In genomic region chr12:51970904-51971646, GRCh38 we compare ENCODE assay signal across 8 cellular contexts. TPM values are rescaled to one million over a fixed set of nuclear protein-coding genes. Genes with fewer than 3 reads are reported as not detected.
A peak's percentile ranks its signal among the peaks of the same experiment; 100 is the strongest.
DNase-seq lines count a peak whose midpoint lies in the region; ATAC-seq, FAIRE-seq and TF ChIP-seq lines count a peak whose summit lies in the region.

No MANE protein-coding gene starts in this region.

- H4K20me1 ChIP-seq in OCI-LY3 (ENCODE audit: insufficient read depth, low read length) (peaks cover 94% of the 10 kb centered on the region), astrocyte (ENCODE audit: insufficient read depth, low read length) (peaks cover 28% of the 10 kb centered on the region)

- peaks cover 0 to 63% (median 37%) of the 10 kb centered on the region in 9 donors for H3K4me1 ChIP-seq in heart right ventricle
- H3K4me1 ChIP-seq in heart left ventricle: peaks cover 7 to 62% (median 32%) of the 10 kb centered on the region in 12 donors
- peaks cover 35% of the 10 kb centered on the region for H3K4me1 ChIP-seq in OCI-LY3 (ENCODE audit: low read length)
- H3K4me1 ChIP-seq in astrocyte (ENCODE audit: insufficient read depth, low read length): peaks cover 60% of the 10 kb centered on the region
- peaks cover 28 to 45% of the 10 kb centered on the region in 2 donors for H3K4me1 ChIP-seq in thyroid gland

- no peaks in the 10 kb centered on the region for H3K79me2 ChIP-seq in OCI-LY3 (ENCODE audit: low read length)
- H3K79me2 ChIP-seq in astrocyte (ENCODE audit: insufficient read depth, low read length): peaks cover 58% of the 10 kb centered on the region

- ATAC-seq in heart right ventricle (no peak), heart left ventricle (no peak), HG02759 (IDR thresholded peaks at IDR 0.05; ENCODE audit: unreplicated experiment) (peak; percentile 92), memory B cell (ENCODE audit: low read depth) (peak; percentile 94)

- no peaks in the 10 kb centered on the region for H3K9me3 ChIP-seq in heart right ventricle
- H3K9me3 ChIP-seq in heart left ventricle: no peaks in the 10 kb centered on the region
- H3K9me3 ChIP-seq in OCI-LY3 (ENCODE audit: insufficient read depth, low read length): no peaks in the 10 kb centered on the region
- H3K9me3 ChIP-seq in astrocyte (ENCODE audit: insufficient read depth, low read depth, low read length): no peaks in the 10 kb centered on the region
- no peaks in the 10 kb centered on the region for H3K9me3 ChIP-seq in thyroid gland

- no peak for TF ChIP-seq POLR2A in heart left ventricle (IDR thresholded peaks at IDR 0.05)
- no peak for TF ChIP-seq POLR2A in thyroid gland (IDR thresholded peaks at IDR 0.05)

- peak in 6 of 9 donors; percentile 18 to 58 (median 31) for TF ChIP-seq CTCF in heart right ventricle (IDR thresholded peaks at IDR 0.05)
- TF ChIP-seq CTCF in heart left ventricle (IDR thresholded peaks at IDR 0.05): peak in 5 of 12 donors; percentile 24 to 34 (median 28)
- peak; percentile 94 for TF ChIP-seq CTCF in OCI-LY3 (IDR thresholded peaks at IDR 0.05; ENCODE audit: low read depth, low read length)
- TF ChIP-seq CTCF in astrocyte (IDR thresholded peaks at IDR 0.05; ENCODE audit: insufficient read depth, low read depth, low read length): peak; percentile 75
- peak in 2 of 6 experiments; percentile 9 to 39 for TF ChIP-seq CTCF in thyroid gland (IDR thresholded peaks at IDR 0.05)

- H3K27ac ChIP-seq in heart right ventricle (peak overlapping the region in 1 of 10 donors; percentile 87), heart left ventricle (peak overlapping the region in 1 of 12 donors; percentile 88), OCI-LY3 (ENCODE audit: low read length) (no peak overlapping the region), astrocyte (ENCODE audit: low read depth, low read length) (peak overlapping the region; percentile 65), thyroid gland (no peak overlapping the region)

- intact Hi-C loops in heart right ventricle (cut with DNase I): loop anchor here in 2 of 10 donors (10.0 kb wide), 2 partner anchors 46 to 146 kb away; no protein-coding TSS in a partner anchor
- intact Hi-C loops in heart left ventricle (cut with DNase I): loop anchor here in 1 of 10 donors (10.0 kb wide), 1 partner anchor 46 kb away; no protein-coding TSS in a partner anchor
- intact Hi-C loops in thyroid gland (cut with DNase I): no loop called here

- H3K9ac ChIP-seq in OCI-LY3 (ENCODE audit: low read length) (no peak overlapping the region), astrocyte (ENCODE audit: low read length) (peak overlapping the region; percentile 46)

- WGBS in heart right ventricle, 2 donors: 85 to 90% methylated on average over 13 of the region's 13 CpGs
- 88 to 91% (median 88%) methylated on average over 13 of the region's 13 CpGs for WGBS in heart left ventricle, 4 donors
- 77 to 85% methylated on average over 13 of the region's 13 CpGs for WGBS in thyroid gland, 2 donors

- H3K4me2 ChIP-seq in OCI-LY3 (ENCODE audit: low read length): peak overlapping the region; percentile 82
- H3K4me2 ChIP-seq in astrocyte (ENCODE audit: low read length): peak overlapping the region; percentile 77

- H3K4me3 ChIP-seq in heart right ventricle: no peak overlapping the region
- no peak overlapping the region for H3K4me3 ChIP-seq in heart left ventricle
- peak overlapping the region; percentile 64 for H3K4me3 ChIP-seq in OCI-LY3 (ENCODE audit: low read length)
- peak overlapping the region; percentile 9 for H3K4me3 ChIP-seq in astrocyte (ENCODE audit: insufficient read depth, low read depth, low read length)
- no peak overlapping the region for H3K4me3 ChIP-seq in thyroid gland (replicated peaks in 1 of 3)

- H3K36me3 ChIP-seq in heart right ventricle (peaks cover 0 to 12% (median 8%) of the 10 kb centered on the region in 9 donors), heart left ventricle (peaks cover 0 to 11% (median 8%) of the 10 kb centered on the region in 9 donors), OCI-LY3 (replicated peaks; ENCODE audit: low read depth, low read length) (peaks cover 5% of the 10 kb centered on the region), astrocyte (ENCODE audit: insufficient read depth, low read length) (peaks cover 3% of the 10 kb centered on the region), thyroid gland (peaks cover 4 to 6% of the 10 kb centered on the region in 2 donors)

- FAIRE-seq in astrocyte (lab: Jason Lieb, UNC): no peak

- H3K27me3 Mint-ChIP-seq in astrocyte (ENCODE audit: low read depth, unreplicated experiment): no peaks in the 10 kb centered on the region
- H3K27me3 Mint-ChIP-seq in memory B cell: peaks cover 4% of the 10 kb centered on the region

- H3K4me1 Mint-ChIP-seq in astrocyte (ENCODE audit: low read depth, unreplicated experiment) (peaks cover 54% of the 10 kb centered on the region), memory B cell (peaks cover 34% of the 10 kb centered on the region)

- H2AFZ ChIP-seq in OCI-LY3 (ENCODE audit: low read depth, low read length): no peak overlapping the region
- H2AFZ ChIP-seq in astrocyte (ENCODE audit: low read depth, low read length): no peak overlapping the region

- no peak overlapping the region for H3K4me3 Mint-ChIP-seq in astrocyte (ENCODE audit: unreplicated experiment)
- H3K4me3 Mint-ChIP-seq in memory B cell: peak overlapping the region; percentile 68

- peaks cover 8% of the 10 kb centered on the region for H3K36me3 Mint-ChIP-seq in astrocyte (ENCODE audit: low read depth, unreplicated experiment)
- H3K36me3 Mint-ChIP-seq in memory B cell: peaks cover 7% of the 10 kb centered on the region

- H3K27ac Mint-ChIP-seq in astrocyte (ENCODE audit: unreplicated experiment) (peak overlapping the region; percentile 30), memory B cell (no peak overlapping the region)

- H3K9me3 Mint-ChIP-seq in astrocyte (ENCODE audit: unreplicated experiment) (peaks cover under 1% of the 10 kb centered on the region), memory B cell (no peaks in the 10 kb centered on the region)

- no peaks in the 10 kb centered on the region for H3K27me3 ChIP-seq in heart right ventricle
- no peaks in the 10 kb centered on the region for H3K27me3 ChIP-seq in heart left ventricle
- peaks cover 70% of the 10 kb centered on the region for H3K27me3 ChIP-seq in OCI-LY3 (ENCODE audit: low read depth, low read length)
- no peaks in the 10 kb centered on the region for H3K27me3 ChIP-seq in astrocyte (ENCODE audit: insufficient read depth, low read length)
- H3K27me3 ChIP-seq in thyroid gland: no peaks in the 10 kb centered on the region

- DNase-seq in heart right ventricle (no peak), heart left ventricle (no peak), astrocyte (ENCODE audit: low read depth) (peak; percentile 81), memory B cell (ENCODE audit: low spot score in 2 of 2) (peak; percentile 36 to 39), AML-193 (lab: John Stamatoyannopoulos, UW) (no peak), thyroid gland (no peak)

RNA-seq across cellular contexts. Expression of gene ACVR1B, which starts 19.6 kb away (rescaled TPM):
- total RNA-seq in heart right ventricle (10 to 100 TPM in 5 of 10 donors, 1 to 10 TPM in 5; 8.4 to 15.5 (median 10.4) TPM), heart left ventricle (10 to 100 TPM in 7 of 9 donors, 1 to 10 TPM in 2; 7.4 to 19.8 (median 11.6) TPM), astrocyte (13.8 and 15.4 TPM in 2 replicates), thyroid gland (10 to 100 TPM; 13.7 to 19.9 (median 19.2) TPM)
- polyA plus RNA-seq in heart right ventricle (1 to 10 TPM; 5.8 to 8.0 TPM), heart left ventricle (10 to 100 TPM in 1 of 2 donors, 1 to 10 TPM in 1; 7.7 to 13.3 TPM)

RNA-seq across cellular contexts. Expression of gene TAMALIN, which starts 35.7 kb away (rescaled TPM):
- total RNA-seq in heart right ventricle (10 to 100 TPM; 16.6 to 47.0 (median 23.9) TPM), heart left ventricle (10 to 100 TPM; 12.9 to 38.0 (median 17.6) TPM), astrocyte (9.6 and 12.4 TPM in 2 replicates), thyroid gland (10 to 100 TPM in 3 of 4 donors, 1 to 10 TPM in 1; 9.8 to 20.8 (median 14.5) TPM)
- polyA plus RNA-seq in heart right ventricle (10 to 100 TPM; 27.2 to 58.8 TPM), heart left ventricle (10 to 100 TPM; 17.8 to 26.5 TPM)

Comparison
In these comparisons a context has a peak if more than half of its experiments do, and no peak if none do; other contexts are left out.
1. ATAC-seq: peak in HG02759 (single experiment) and memory B cell (single experiment); none in heart right ventricle (0 of 8) and heart left ventricle (0 of 4).
2. DNase-seq: peak in astrocyte (single experiment) and memory B cell (2 of 2); none in heart right ventricle (0 of 2), heart left ventricle (0 of 5), AML-193 (0 of 2) and thyroid gland (0 of 2).
3. H3K4me3 ChIP-seq: peak in OCI-LY3 (single experiment) and astrocyte (single experiment); none in heart right ventricle (0 of 10), heart left ventricle (0 of 12) and thyroid gland (0 of 3).